19 cellular contexts compared by ENCODE assay signal in the genomic region with DNA sequence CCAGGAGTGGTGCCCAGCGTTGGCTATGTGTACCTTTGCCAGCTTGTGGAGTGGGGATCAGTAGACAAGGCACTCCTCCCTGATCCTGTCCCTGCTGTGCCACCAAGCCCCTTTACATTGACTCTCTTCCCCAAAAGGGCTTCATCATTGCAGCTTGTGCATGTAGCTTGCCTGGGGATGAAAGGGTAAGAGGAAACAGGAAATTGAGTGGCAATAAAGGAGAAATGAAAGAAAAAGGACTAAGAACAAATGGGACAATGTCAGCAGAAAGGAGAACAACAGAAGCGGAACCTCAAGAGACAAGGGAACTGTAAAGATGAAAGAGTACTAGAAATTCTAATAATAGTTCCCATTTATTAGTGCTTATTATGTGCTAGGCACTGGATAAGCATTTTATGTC.
DNase-seq lines count a peak whose midpoint lies in the region; ATAC-seq lines count a peak whose summit lies in the region.
"Had no signal": no experiment of that assay in that cellular context is flagged by ENCODE, and none has a peak within 500 bp of the region (broad histone marks: within the 10 kb centered on the region; RNA-seq: fewer than 3 reads in every experiment).

No MANE protein-coding gene starts in this region.

- H3K36me3 ChIP-seq in SK-N-MC (ENCODE audit: insufficient read depth, low read length), result no peaks in the 10 kb centered on the region

- intact Hi-C loops in head of caudate nucleus (cut with DNase I), result no loop called here

- ATAC-seq in GM21717 (IDR thresholded peaks at IDR 0.05; ENCODE audit: unreplicated experiment) (peak; percentile 64), GM19452 (IDR thresholded peaks at IDR 0.05; ENCODE audit: unreplicated experiment) (no peak)
- ATAC-seq: natural killer cell, PC-3 had no signal

- H3K9ac ChIP-seq in SK-N-MC (ENCODE audit: insufficient read length), result no peak overlapping the region

- no peaks in the 10 kb centered on the region for H3K9me3 ChIP-seq in SK-N-MC (ENCODE audit: low read depth, low read length)

- H3K4me3 ChIP-seq in SK-N-MC, result no peak overlapping the region

- peak; percentile 21 for DNase-seq in Ammon's horn (ENCODE audit: low spot score)
- DNase-seq in SK-N-MC (ENCODE audit: low read depth, low spot score), result peak; percentile 10
- peak; percentile 11 for DNase-seq in midbrain (lab: John Stamatoyannopoulos, UW)
- DNase-seq in HK-2 (ENCODE audit: unreplicated experiment), result no peak
- no peak for DNase-seq in SW480 (ENCODE audit: low spot score)
- no peak for DNase-seq in head of caudate nucleus
- DNase-seq: activated CD4-positive, alpha-beta T cell treated with anti-CD3 and anti-CD28 coated beads, Interleukin-2, amount 50 U/mL, for 4 hours; activated T-cell treated with anti-CD3 and anti-CD28 coated beads, Interleukin-2, amount 50 U/mL, for 48 hours; effector CD4-positive, alpha-beta T cell; HCEC 1CT; left cardiac atrium; natural killer cell; NCI-H187 treated with DMSO at 0.1 percent for 48 hours; NCI-H510A treated with DMSO at 0.1 percent for 48 hours; PC-3; stimulated activated CD4-positive, alpha-beta T cell treated with anti-CD3 and anti-CD28 coated beads, Interleukin-15, amount 100 ng/mL, for 24 hours; SW 1271 had no signal

- no peak overlapping the region for H3K27ac ChIP-seq in SK-N-MC

Comparison
In these comparisons a context has a peak if more than half of its experiments do, and no peak if none do; other contexts are left out.
1. DNase-seq: peak in Ammon's horn (single experiment), SK-N-MC (single experiment) and midbrain (single experiment); none in HK-2 (single experiment), SW480 (single experiment) and head of caudate nucleus (0 of 42).